Comparison of ENCODE assay signal across 8 cellular contexts in genomic region chr19:10580979-10581631, GRCh38. TPM values are rescaled to one million over a fixed set of nuclear protein-coding genes. Genes with fewer than 3 reads are reported as not detected.
A peak's percentile ranks its signal among the peaks of the same experiment; 100 is the strongest.
DNase-seq lines count a peak whose midpoint lies in the region; ATAC-seq and TF ChIP-seq lines count a peak whose summit lies in the region.

No MANE protein-coding gene starts in this region.

- H3K9me3 ChIP-seq in Panc1 (ENCODE audit: control insufficient read depth, insufficient read depth, low read depth, low read length): no peaks in the 10 kb centered on the region

- H3K4me3 Mint-ChIP-seq in nephron: peak overlapping the region in 1 of 3 experiments; percentile 14
- H3K4me3 Mint-ChIP-seq in stimulated activated naive B cell treated with anti-CD40 and anti-IgM and Interleukin-4, amounts not matched to agents 10 μg/mL and 1 μg/mL and 100 μg/mL, for 72 hours: peak overlapping the region; percentile 17 to 41

- in situ Hi-C loops in Panc1 (cut with HindIII; ENCODE audit: low pct_unique_long_range_greater_than_20kb, low sequenced_read_pairs): no loop called here

- H3K4me3 ChIP-seq in Jurkat, Clone E6-1 (ENCODE audit: low read length): no peak overlapping the region
- peak overlapping the region in 1 of 2 experiments; percentile 37; a peak in 2 of 4 replicates for H3K4me3 ChIP-seq in Panc1 (ENCODE audit: low read depth in 2 of 2, low read length in 2 of 2)

- peak overlapping the region in 2 of 3 experiments; percentile 10 to 19 for H3K27ac Mint-ChIP-seq in nephron
- peak overlapping the region; percentile 31 for H3K27ac Mint-ChIP-seq in stimulated activated naive B cell treated with anti-CD40 and anti-IgM and Interleukin-4, amounts not matched to agents 10 μg/mL and 1 μg/mL and 100 μg/mL, for 72 hours

- H3K4me1 Mint-ChIP-seq in nephron: peaks cover 5% of the 10 kb centered on the region
- H3K4me1 Mint-ChIP-seq in stimulated activated naive B cell treated with anti-CD40 and anti-IgM and Interleukin-4, amounts not matched to agents 10 μg/mL and 1 μg/mL and 100 μg/mL, for 72 hours: peaks cover 8 to 16% of the 10 kb centered on the region in 2 donors

- peak; percentile 77 for DNase-seq in DMS153 treated with DMSO at 0.1 percent for 48 hours (lab: John Stamatoyannopoulos, UW; ENCODE audit: unreplicated experiment)
- peak; percentile 93 for DNase-seq in Jurkat, Clone E6-1 (ENCODE audit: low read depth, low spot score)
- DNase-seq in Panc1 (ENCODE audit: low read depth, low spot score): peak; percentile 76
- peak; percentile 81 for DNase-seq in activated T-cell treated with anti-CD3 and anti-CD28 coated beads for 48 hours (ENCODE audit: low read depth)
- peak; percentile 87 for DNase-seq in fibroblast of gingiva (ENCODE audit: low read depth)
- peak; percentile 82 for DNase-seq in stimulated activated naive B cell treated with anti-CD40 and anti-IgM and Interleukin-4, amounts not matched to agents 10 μg/mL and 1 μg/mL and 100 μg/mL, for 72 hours

- peak; percentile 91 for ATAC-seq in Panc1
- peak; percentile 94 to 96 for ATAC-seq in stimulated activated naive B cell treated with anti-CD40 and anti-IgM and Interleukin-4, amounts not matched to agents 10 μg/mL and 1 μg/mL and 100 μg/mL, for 72 hours (replicated peaks)
- no peak for ATAC-seq in HG02642 (IDR thresholded peaks at IDR 0.05; ENCODE audit: poor library complexity, unreplicated experiment)

- BruUV-seq in Panc1 (replicated peaks; lab: Mats Ljungman, UMichigan): no TSS peak

- POLR2A ChIA-PET in Panc1 (lab: Charles Lee): interaction anchor here (0.5 to 0.6 kb wide), 3 partner anchors 14 to 71 kb away, joined by 5 to 11 read pairs (median 7); no protein-coding TSS in a partner anchor

- no peaks in the 10 kb centered on the region for H3K9me3 Mint-ChIP-seq in nephron
- no peaks in the 10 kb centered on the region for H3K9me3 Mint-ChIP-seq in stimulated activated naive B cell treated with anti-CD40 and anti-IgM and Interleukin-4, amounts not matched to agents 10 μg/mL and 1 μg/mL and 100 μg/mL, for 72 hours

- TF ChIP-seq CTCF in Panc1 (IDR thresholded peaks at IDR 0.05) (peak; percentile 94), nephron (IDR thresholded peaks at IDR 0.05; ENCODE audit: unreplicated experiment in 3 of 3) (peak; percentile 98 to 99 (median 99))

- H3K36me3 ChIP-seq in Panc1 (ENCODE audit: control insufficient read depth, insufficient read depth, low read length): no peaks in the 10 kb centered on the region

- H3K27ac ChIP-seq in Panc1 (ENCODE audit: low read length): no peak overlapping the region

- peaks cover 3% of the 10 kb centered on the region for H3K36me3 Mint-ChIP-seq in nephron (ENCODE audit: low read depth)
- no peaks in the 10 kb centered on the region for H3K36me3 Mint-ChIP-seq in stimulated activated naive B cell treated with anti-CD40 and anti-IgM and Interleukin-4, amounts not matched to agents 10 μg/mL and 1 μg/mL and 100 μg/mL, for 72 hours

- no peaks in the 10 kb centered on the region for H3K4me1 ChIP-seq in Panc1 (ENCODE audit: control insufficient read depth, insufficient read depth, low read length)

- no peaks in the 10 kb centered on the region for H3K27me3 ChIP-seq in Panc1 (ENCODE audit: control insufficient read depth, insufficient read depth, low read length)

- CTCF ChIA-PET in Panc1 (lab: Charles Lee): interaction anchor here (0.5 to 2.3 kb wide), 9 partner anchors 9 to 1341 kb away, joined by 3 to 49 read pairs (median 6); no protein-coding TSS in a partner anchor

- intact Hi-C loops in Panc1 (cut with micrococcal nuclease; ENCODE audit: unreplicated experiment): loop anchor here (1.0 kb wide), 1 partner anchor 63 kb away; no protein-coding TSS in a partner anchor

- peaks cover 28% of the 10 kb centered on the region for H3K27me3 Mint-ChIP-seq in nephron (ENCODE audit: low read depth)
- H3K27me3 Mint-ChIP-seq in stimulated activated naive B cell treated with anti-CD40 and anti-IgM and Interleukin-4, amounts not matched to agents 10 μg/mL and 1 μg/mL and 100 μg/mL, for 72 hours: no peaks in the 10 kb centered on the region

RNA-seq across cellular contexts. Expression of gene AP1M2, which starts 6.0 kb away (rescaled TPM):
- polyA plus RNA-seq in Jurkat, Clone E6-1 (2012; ENCODE audit: insufficient read depth, insufficient read length): not detected
- 10.1 TPM for total RNA-seq in Panc1 (2021; ENCODE audit: unreplicated experiment)
- polyA plus RNA-seq in Panc1 (2012; ENCODE audit: insufficient read length): 7.0 TPM

RNA-seq across cellular contexts. Expression of gene CDKN2D, which starts 12.3 kb away (rescaled TPM):
- polyA plus RNA-seq in Jurkat, Clone E6-1 (2012; ENCODE audit: insufficient read depth, insufficient read length): 69.7 TPM
- 7.3 TPM for total RNA-seq in Panc1 (2021; ENCODE audit: unreplicated experiment)
- 7.3 TPM for polyA plus RNA-seq in Panc1 (2012; ENCODE audit: insufficient read length)

RNA-seq across cellular contexts. Expression of gene KRI1, which starts 15.3 kb away (rescaled TPM):
- polyA plus RNA-seq in Jurkat, Clone E6-1 (2012; ENCODE audit: insufficient read depth, insufficient read length): 89.3 TPM
- 34.5 TPM for total RNA-seq in Panc1 (2021; ENCODE audit: unreplicated experiment)
- polyA plus RNA-seq in Panc1 (2012; ENCODE audit: insufficient read length): 48.0 TPM

RNA-seq across cellular contexts. Expression of gene ATG4D, which starts 37.4 kb away (rescaled TPM):
- polyA plus RNA-seq in Jurkat, Clone E6-1 (2012; ENCODE audit: insufficient read depth, insufficient read length): 45.7 TPM
- 28.0 TPM for total RNA-seq in Panc1 (2021; ENCODE audit: unreplicated experiment)
- polyA plus RNA-seq in Panc1 (2012; ENCODE audit: insufficient read length): 38.6 TPM

RNA-seq across cellular contexts. Expression of gene SLC44A2, which starts 44.2 kb away (rescaled TPM):
- polyA plus RNA-seq in Jurkat, Clone E6-1 (2012; ENCODE audit: insufficient read depth, insufficient read length): 45.1 TPM
- total RNA-seq in Panc1 (2021; ENCODE audit: unreplicated experiment): 31.5 TPM
- polyA plus RNA-seq in Panc1 (2012; ENCODE audit: insufficient read length): 36.8 TPM
